ENCODE assay signal across 8 cellular contexts in genomic region chr10:62806246-62806645, GRCh38. TPM values are rescaled to one million over a fixed set of nuclear protein-coding genes. Genes with fewer than 3 reads are reported as not detected.
DNase-seq lines count a peak whose midpoint lies in the region; ATAC-seq, FAIRE-seq and TF ChIP-seq lines count a peak whose summit lies in the region.

No MANE protein-coding gene starts in this region.

- peak overlapping the region; percentile 90 for H3K4me3 Mint-ChIP-seq in activated naive CD8-positive, alpha-beta T cell treated with anti-CD3 and anti-CD28 coated beads, Interleukin-2, amount 50 U/mL, for 24 hours

- intact Hi-C loops in left ventricle myocardium inferior (cut with micrococcal nuclease), result no loop called here
- intact Hi-C loops in Right ventricle myocardium superior (cut with DNase I), result no loop called here
- intact Hi-C loops in HepG2 (cut with micrococcal nuclease; ENCODE audit: unreplicated experiment), result loop anchor here (1.0 to 10.0 kb wide), 2 partner anchors 10 to 541 kb away; partner anchors contain the start of genes EGR2 and RTKN2
- intact Hi-C loops in upper lobe of right lung (cut with DNase I), result no loop called here

- H3K4me1 ChIP-seq in left ventricle myocardium inferior, result peaks cover 49% of the 10 kb centered on the region
- peaks cover 34% of the 10 kb centered on the region for H3K4me1 ChIP-seq in HepG2 (ENCODE audit: insufficient read depth, low read length)
- peaks cover 36% of the 10 kb centered on the region for H3K4me1 ChIP-seq in upper lobe of right lung

- no peaks in the 10 kb centered on the region for H3K9me3 Mint-ChIP-seq in activated naive CD8-positive, alpha-beta T cell treated with anti-CD3 and anti-CD28 coated beads, Interleukin-2, amount 50 U/mL, for 24 hours

- H3K9ac ChIP-seq in HepG2 (ENCODE audit: insufficient read depth, low read depth, low read length), result peak overlapping the region; percentile 82; the same call in 1 of the 2 replicates

- H3K9me3 ChIP-seq in left ventricle myocardium inferior (replicated peaks) (no peaks in the 10 kb centered on the region), HepG2 (ENCODE audit: low read length) (no peaks in the 10 kb centered on the region), upper lobe of right lung (no peaks in the 10 kb centered on the region)

- ATAC-seq in Right ventricle myocardium superior (ENCODE audit: poor library complexity), result no peak
- ATAC-seq in activated naive CD8-positive, alpha-beta T cell treated with anti-CD3 and anti-CD28 coated beads, Interleukin-2, amount 50 U/mL, for 24 hours, result no peak
- ATAC-seq in HepG2, result no peak
- no peak for ATAC-seq in upper lobe of right lung
- no peak for ATAC-seq in GM18502 (IDR thresholded peaks at IDR 0.05; ENCODE audit: poor library complexity, unreplicated experiment)

- FAIRE-seq in HepG2 (lab: Jason Lieb, UNC), result no peak

- H3K27me3 Mint-ChIP-seq in activated naive CD8-positive, alpha-beta T cell treated with anti-CD3 and anti-CD28 coated beads, Interleukin-2, amount 50 U/mL, for 24 hours, result no peaks in the 10 kb centered on the region

- H3K27me3 ChIP-seq in left ventricle myocardium inferior (ENCODE audit: low read depth) (no peaks in the 10 kb centered on the region), HepG2 (ENCODE audit: control insufficient read depth in 1 of 2, insufficient read depth in 2 of 2, low read length in 2 of 2) (no peaks in the 10 kb centered on the region), upper lobe of right lung (no peaks in the 10 kb centered on the region)

- H2AFZ ChIP-seq in HepG2 (ENCODE audit: low read length), result no peak overlapping the region

- peak overlapping the region; percentile 92 for H3K4me2 ChIP-seq in HepG2 (ENCODE audit: low read depth, low read length)

- CTCF ChIA-PET in HepG2 (lab: Yijun Ruan, JAX; ENCODE audit: low intra/inter-chr PET ratio, low total read pairs), result no interaction called here

- WGBS in HepG2 (ENCODE audit: low lambda C conversion rate), result 9% methylated on average over 1 of the region's 1 CpG

- no peaks in the 10 kb centered on the region for H3K36me3 ChIP-seq in left ventricle myocardium inferior
- H3K36me3 ChIP-seq in HepG2 (replicated peaks in 1 of 2; ENCODE audit: control insufficient read depth in 1 of 2, insufficient read depth in 2 of 2, low read length in 2 of 2), result no peaks in the 10 kb centered on the region
- H3K36me3 ChIP-seq in upper lobe of right lung, result no peaks in the 10 kb centered on the region

- peak overlapping the region; percentile 82 for H3K27ac Mint-ChIP-seq in activated naive CD8-positive, alpha-beta T cell treated with anti-CD3 and anti-CD28 coated beads, Interleukin-2, amount 50 U/mL, for 24 hours

- TF ChIP-seq CTCF in left ventricle myocardium inferior (IDR thresholded peaks at IDR 0.05; ENCODE audit: borderline replicate concordance) (no peak), HepG2 (CRISPR knock-in tag; IDR thresholded peaks at IDR 0.05) (no peak), upper lobe of right lung (IDR thresholded peaks at IDR 0.05) (no peak)

- peaks cover 61% of the 10 kb centered on the region for H3K4me1 Mint-ChIP-seq in activated naive CD8-positive, alpha-beta T cell treated with anti-CD3 and anti-CD28 coated beads, Interleukin-2, amount 50 U/mL, for 24 hours

- peaks cover 21% of the 10 kb centered on the region for H4K20me1 ChIP-seq in HepG2 (ENCODE audit: insufficient read depth, low read length)

- TF ChIP-seq EP300 in HepG2 (IDR thresholded peaks at IDR 0.05; ENCODE audit: low read depth in 2 of 2, low read length in 2 of 2), result no peak
- TF ChIP-seq EP300 in HepG2 (CRISPR knock-in tag; IDR thresholded peaks at IDR 0.05; ENCODE audit: borderline replicate concordance), result no peak

- POLR2A ChIA-PET in HepG2 (lab: Yijun Ruan, JAX), result interaction anchor here (1.6 kb wide), 1 partner anchor 10 kb away, joined by 8 read pairs; the partner anchor contains the start of gene EGR2

- TF ChIP-seq RAD21 in HepG2 (CRISPR knock-in tag; IDR thresholded peaks at IDR 0.05), result no peak

- DNase-seq in left ventricle myocardium inferior, result no peak
- no peak for DNase-seq in Right ventricle myocardium superior
- no peak for DNase-seq in activated naive CD8-positive, alpha-beta T cell treated with anti-CD3 and anti-CD28 coated beads, Interleukin-2, amount 50 U/mL, for 24 hours
- DNase-seq in HepG2 (ENCODE audit: low spot score), result no peak
- no peak for DNase-seq in upper lobe of right lung
- no peak for DNase-seq in stimulated activated naive CD4-positive, alpha-beta T cell treated with Interleukin-2 at 50 U/mL for 16 hours (lab: John Stamatoyannopoulos, UW)
- no peak for DNase-seq in G401 (ENCODE audit: low spot score)

- in situ Hi-C loops in HepG2 (cut with HindIII; ENCODE audit: extremely low pct_ligation_motif_present, low pct_unique_long_range_greater_than_20kb), result loop anchor here (10.0 to 25.0 kb wide), 2 partner anchors 329 to 544 kb away; partner anchors contain the start of genes NRBF2 and RTKN2
- in situ Hi-C loops in G401 (cut with HindIII; ENCODE audit: low sequenced_read_pairs), result no loop called here

- H3K4me3 ChIP-seq in left ventricle myocardium inferior, result peak overlapping the region; percentile 81
- peak overlapping the region; percentile 60 to 100 (median 95); a peak in 5 of 6 replicates for H3K4me3 ChIP-seq in HepG2 (replicated peaks in 1 of 3; ENCODE audit: insufficient read depth in 1 of 3, low read depth in 2 of 3, low read length in 3 of 3)
- H3K4me3 ChIP-seq in upper lobe of right lung, result peak overlapping the region; percentile 87

- no peak for TF ChIP-seq POLR2A in HepG2 (IDR thresholded peaks at IDR 0.05; ENCODE audit: insufficient read depth in 1 of 2, low read depth in 2 of 2, low read length in 2 of 2)

- TSS peak; percentile 71 for BruUV-seq in HepG2 (replicated peaks; lab: Mats Ljungman, UMichigan)

- peaks cover 31% of the 10 kb centered on the region for H3K79me2 ChIP-seq in HepG2 (ENCODE audit: insufficient read depth, low read length)

- peaks cover 46% of the 10 kb centered on the region for H3K36me3 Mint-ChIP-seq in activated naive CD8-positive, alpha-beta T cell treated with anti-CD3 and anti-CD28 coated beads, Interleukin-2, amount 50 U/mL, for 24 hours (ENCODE audit: low read depth)

- H3K27ac ChIP-seq in left ventricle myocardium inferior (replicated peaks) (peak overlapping the region; percentile 97), HepG2 (ENCODE audit: extremely low read length, insufficient read depth, low read length) (no peak overlapping the region), upper lobe of right lung (peak overlapping the region; percentile 90)

RNA-seq across cellular contexts. Expression of gene ADO, which starts 1.7 kb away (rescaled TPM):
- total RNA-seq in left ventricle myocardium inferior (18.9 TPM), Right ventricle myocardium superior (16.0 TPM), HepG2 (2016; rRNA removed; fragmentation: Illumina TruSeq; extraction: Trizol) (15.9 and 16.5 TPM in 2 replicates), upper lobe of right lung (16.5 TPM)
- 5.1 and 6.2 TPM in 2 replicates for total RNA-seq in HepG2 (2016; cell fraction: cytosol; rRNA removed; fragmentation: Illumina TruSeq; extraction: Trizol; ENCODE audit: low read depth)
- 16.7 and 17.9 TPM in 2 replicates for total RNA-seq in HepG2 (2016; cell fraction: insoluble cytoplasmic fraction; rRNA removed; fragmentation: Illumina TruSeq; extraction: Trizol)
- 20.0 and 20.8 TPM in 2 replicates for total RNA-seq in HepG2 (2016; cell fraction: membrane; rRNA removed; fragmentation: Illumina TruSeq; extraction: Trizol)
- 11.5 and 12.2 TPM in 2 replicates for total RNA-seq in HepG2 (2016; cell fraction: nucleus; rRNA removed; fragmentation: Illumina TruSeq; extraction: Trizol)
- polyA plus RNA-seq in HepG2 (2011; rRNA removed), result 8.9 and 9.6 TPM in 2 replicates
- 5.6 and 7.3 TPM in 2 replicates for polyA plus RNA-seq in HepG2 (2011; cell fraction: cytosol; rRNA removed)
- 5.6 and 6.3 TPM in 2 replicates for polyA plus RNA-seq in HepG2 (2011; cell fraction: nucleus; rRNA removed)
- polyA plus RNA-seq in HepG2 (2012), result 9.8 and 12.1 TPM in 2 replicates
- polyA plus RNA-seq in HepG2 (2016; cell fraction: cytosol; fragmentation: Illumina TruSeq; extraction: Trizol; ENCODE audit: low read depth), result 4.9 and 5.0 TPM in 2 replicates
- 19.5 and 19.7 TPM in 2 replicates for polyA plus RNA-seq in HepG2 (2016; cell fraction: insoluble cytoplasmic fraction; fragmentation: Illumina TruSeq; extraction: Trizol; ENCODE audit: low read depth)
- polyA plus RNA-seq in HepG2 (2016; cell fraction: membrane; fragmentation: Illumina TruSeq; extraction: Trizol; ENCODE audit: low read depth), result 13.3 and 13.8 TPM in 2 replicates
- polyA plus RNA-seq in HepG2 (2016; cell fraction: nucleus; fragmentation: Illumina TruSeq; extraction: Trizol; ENCODE audit: insufficient read depth, low read depth), result 12.1 and 12.7 TPM in 2 replicates
- polyA minus RNA-seq in HepG2 (2011; rRNA and poly(A)+ RNA removed; ENCODE audit: low replicate concordance), result 11.6 and 16.6 TPM in 2 replicates
- 11.3 and 13.7 TPM in 2 replicates for polyA minus RNA-seq in HepG2 (2011; cell fraction: cytosol; rRNA and poly(A)+ RNA removed)
- polyA minus RNA-seq in HepG2 (2011; cell fraction: nucleus; rRNA and poly(A)+ RNA removed), result 15.8 and 17.0 TPM in 2 replicates
- 33.9 and 42.1 TPM in 2 replicates for total RNA-seq in G401 (2014; rRNA removed; shearing (Covaris generic))

RNA-seq across cellular contexts. Expression of gene EGR2, which starts 9.9 kb away (rescaled TPM):
- total RNA-seq in left ventricle myocardium inferior (0.52 TPM), Right ventricle myocardium superior (0.19 TPM), HepG2 (2016; rRNA removed; fragmentation: Illumina TruSeq; extraction: Trizol) (0.11 TPM in 1 of 2 replicates, not detected in the other), upper lobe of right lung (41.4 TPM)
- total RNA-seq in HepG2 (2016; cell fraction: cytosol; rRNA removed; fragmentation: Illumina TruSeq; extraction: Trizol; ENCODE audit: low read depth), result not detected in 2 replicates
- 0.06 TPM in 1 of 2 replicates, not detected in the other for total RNA-seq in HepG2 (2016; cell fraction: insoluble cytoplasmic fraction; rRNA removed; fragmentation: Illumina TruSeq; extraction: Trizol)
- total RNA-seq in HepG2 (2016; cell fraction: membrane; rRNA removed; fragmentation: Illumina TruSeq; extraction: Trizol), result 0.12 TPM in 1 of 2 replicates, not detected in the other
- total RNA-seq in HepG2 (2016; cell fraction: nucleus; rRNA removed; fragmentation: Illumina TruSeq; extraction: Trizol), result not detected in 2 replicates
- 0.14 and 0.15 TPM in 2 replicates for polyA plus RNA-seq in HepG2 (2011; rRNA removed)
- polyA plus RNA-seq in HepG2 (2011; cell fraction: cytosol; rRNA removed), result 0.05 TPM in 2 replicates
- polyA plus RNA-seq in HepG2 (2011; cell fraction: nucleus; rRNA removed), result 0.10 and 0.26 TPM in 2 replicates
- polyA plus RNA-seq in HepG2 (2012), result 0.09 and 0.36 TPM in 2 replicates
- polyA plus RNA-seq in HepG2 (2016; cell fraction: cytosol; fragmentation: Illumina TruSeq; extraction: Trizol; ENCODE audit: low read depth), result not detected in 2 replicates
- polyA plus RNA-seq in HepG2 (2016; cell fraction: insoluble cytoplasmic fraction; fragmentation: Illumina TruSeq; extraction: Trizol; ENCODE audit: low read depth), result 0.08 TPM in 1 of 2 replicates, not detected in the other
- 0.16 TPM in 1 of 2 replicates, not detected in the other for polyA plus RNA-seq in HepG2 (2016; cell fraction: membrane; fragmentation: Illumina TruSeq; extraction: Trizol; ENCODE audit: low read depth)
- 0.36 TPM in 1 of 2 replicates, not detected in the other for polyA plus RNA-seq in HepG2 (2016; cell fraction: nucleus; fragmentation: Illumina TruSeq; extraction: Trizol; ENCODE audit: insufficient read depth, low read depth)
- polyA minus RNA-seq in HepG2 (2011; rRNA and poly(A)+ RNA removed; ENCODE audit: low replicate concordance), result 0.06 and 0.09 TPM in 2 replicates
- polyA minus RNA-seq in HepG2 (2011; cell fraction: cytosol; rRNA and poly(A)+ RNA removed), result not detected in 2 replicates
- 0.13 and 0.37 TPM in 2 replicates for polyA minus RNA-seq in HepG2 (2011; cell fraction: nucleus; rRNA and poly(A)+ RNA removed)
- not detected in 2 replicates for total RNA-seq in G401 (2014; rRNA removed; shearing (Covaris generic))

Comparison
In these comparisons a context has a peak if more than half of its experiments do, and no peak if none do; other contexts are left out.
1. RNA of gene EGR2, which starts 9.9 kb away (total RNA-seq): 41.4 TPM in upper lobe of right lung (single experiment); 0.52 TPM in left ventricle myocardium inferior (single experiment), 0.19 TPM in Right ventricle myocardium superior (single experiment), 0.06 to 0.12 TPM in HepG2 and not detected in G401; every median in the first group is over 10 times any median in the second.
2. Peak in every context shown above with its lines, with median percentiles within 50 percentile points of each other: H3K4me3 ChIP-seq.